Comparison of ENCODE assay signal across 1 cellular context in the genomic region with DNA sequence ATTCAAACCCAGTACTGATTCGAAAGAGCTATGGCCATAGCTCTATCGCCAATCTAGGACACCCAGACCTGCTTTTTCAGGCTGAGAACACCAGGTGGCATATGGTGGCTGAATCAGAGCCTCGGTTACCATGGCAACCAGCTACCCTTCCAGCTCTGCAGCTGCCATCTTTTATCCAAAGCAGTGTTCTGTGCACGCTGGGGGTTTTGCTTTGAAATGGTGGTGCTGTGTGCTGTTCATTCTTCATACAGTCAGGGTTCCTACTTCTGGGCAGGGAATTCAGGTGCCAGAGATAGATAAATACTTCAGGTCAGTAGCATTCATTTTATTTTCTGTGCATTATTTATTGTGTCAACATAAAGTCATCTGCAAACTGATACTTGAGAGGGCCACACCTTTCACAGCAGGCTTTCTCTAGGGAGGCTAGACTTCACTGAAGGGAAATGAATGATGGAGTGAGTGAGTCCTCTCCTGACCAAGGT.
TF ChIP-seq lines count a peak whose summit lies in the region.

No MANE protein-coding gene starts in this region.

TF ChIP-seq in K562, 482 proteins besides CTCF, POLR2A, EP300 and RAD21 (continued from another document and continues in another):
- TF ChIP-seq CHD7 (IDR thresholded peaks at IDR 0.05; ENCODE audit: low read depth, low read length) (no peak), CTBP1 (IDR thresholded peaks at IDR 0.05; ENCODE audit: borderline replicate concordance) (peak; percentile 73), ARHGAP35 (IDR thresholded peaks at IDR 0.05; ENCODE audit: partially characterized antibody) (no peak), ZNF124 (CRISPR knock-in tag; IDR thresholded peaks at IDR 0.05) (no peak), PHB2 (IDR thresholded peaks at IDR 0.05; ENCODE audit: low read depth) (no peak), SRSF3 (IDR thresholded peaks at IDR 0.05; ENCODE audit: insufficient read depth, low read length) (no peak), POLR2AphosphoS2 (IDR thresholded peaks at IDR 0.05; ENCODE audit: low read length) (no peak), ZFPM2 (CRISPR knock-in tag; IDR thresholded peaks at IDR 0.05) (no peak), ADNP (tag; IDR thresholded peaks at IDR 0.05) (no peak), MGA (IDR thresholded peaks at IDR 0.05) (no peak), ZNF407 (IDR thresholded peaks at IDR 0.05; ENCODE audit: low read depth) (no peak), ILF3 (IDR thresholded peaks at IDR 0.05; ENCODE audit: borderline replicate concordance) (no peak), TCF3 (CRISPR knock-in tag; IDR thresholded peaks at IDR 0.05) (no peak), NONO (IDR thresholded peaks at IDR 0.05; ENCODE audit: low read depth in 2 of 2, low read length in 1 of 2) (no peak)
